In the genomic region with DNA sequence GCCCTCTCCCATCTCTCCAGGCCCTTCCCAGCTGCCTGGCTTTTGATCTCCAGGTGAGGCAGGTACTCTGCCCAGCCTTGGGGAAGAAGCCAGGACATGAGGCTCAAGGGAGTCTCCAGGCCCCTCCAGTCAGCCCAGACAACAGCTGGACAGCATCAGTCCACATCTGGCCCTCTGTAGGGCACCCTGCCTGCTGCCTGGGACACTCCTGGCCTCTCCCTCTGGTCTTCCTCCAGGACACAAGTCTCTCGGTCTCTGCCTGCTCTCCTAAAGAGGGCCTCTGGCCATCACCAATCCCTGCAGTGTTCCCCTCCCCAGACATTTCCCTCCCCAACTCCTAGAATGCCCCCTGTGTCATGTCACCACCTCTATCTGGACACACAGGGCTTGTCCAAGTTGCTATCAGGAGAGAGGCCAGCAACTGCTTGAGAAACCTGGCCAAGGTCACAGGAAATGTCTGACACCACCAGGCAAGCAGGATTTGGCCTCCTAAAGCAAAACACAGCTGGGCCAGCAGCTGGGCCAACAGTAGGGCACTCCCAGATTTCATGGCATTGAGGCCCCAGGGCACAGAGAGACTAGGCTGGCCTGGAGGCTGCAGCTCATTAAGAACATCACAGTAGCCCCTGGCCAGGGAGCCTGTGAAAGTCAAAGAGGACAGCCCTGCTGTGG, we compare ENCODE assay signal across 1 cellular context.
TF ChIP-seq lines count a peak whose summit lies in the region.

No MANE protein-coding gene starts in this region.

TF ChIP-seq in HCT116, 20 proteins besides CTCF, POLR2A, EP300 and RAD21 (continued from another document):
- TF ChIP-seq, protein P1, sequence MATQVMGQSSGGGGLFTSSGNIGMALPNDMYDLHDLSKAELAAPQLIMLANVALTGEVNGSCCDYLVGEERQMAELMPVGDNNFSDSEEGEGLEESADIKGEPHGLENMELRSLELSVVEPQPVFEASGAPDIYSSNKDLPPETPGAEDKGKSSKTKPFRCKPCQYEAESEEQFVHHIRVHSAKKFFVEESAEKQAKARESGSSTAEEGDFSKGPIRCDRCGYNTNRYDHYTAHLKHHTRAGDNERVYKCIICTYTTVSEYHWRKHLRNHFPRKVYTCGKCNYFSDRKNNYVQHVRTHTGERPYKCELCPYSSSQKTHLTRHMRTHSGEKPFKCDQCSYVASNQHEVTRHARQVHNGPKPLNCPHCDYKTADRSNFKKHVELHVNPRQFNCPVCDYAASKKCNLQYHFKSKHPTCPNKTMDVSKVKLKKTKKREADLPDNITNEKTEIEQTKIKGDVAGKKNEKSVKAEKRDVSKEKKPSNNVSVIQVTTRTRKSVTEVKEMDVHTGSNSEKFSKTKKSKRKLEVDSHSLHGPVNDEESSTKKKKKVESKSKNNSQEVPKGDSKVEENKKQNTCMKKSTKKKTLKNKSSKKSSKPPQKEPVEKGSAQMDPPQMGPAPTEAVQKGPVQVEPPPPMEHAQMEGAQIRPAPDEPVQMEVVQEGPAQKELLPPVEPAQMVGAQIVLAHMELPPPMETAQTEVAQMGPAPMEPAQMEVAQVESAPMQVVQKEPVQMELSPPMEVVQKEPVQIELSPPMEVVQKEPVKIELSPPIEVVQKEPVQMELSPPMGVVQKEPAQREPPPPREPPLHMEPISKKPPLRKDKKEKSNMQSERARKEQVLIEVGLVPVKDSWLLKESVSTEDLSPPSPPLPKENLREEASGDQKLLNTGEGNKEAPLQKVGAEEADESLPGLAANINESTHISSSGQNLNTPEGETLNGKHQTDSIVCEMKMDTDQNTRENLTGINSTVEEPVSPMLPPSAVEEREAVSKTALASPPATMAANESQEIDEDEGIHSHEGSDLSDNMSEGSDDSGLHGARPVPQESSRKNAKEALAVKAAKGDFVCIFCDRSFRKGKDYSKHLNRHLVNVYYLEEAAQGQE (IDR thresholded peaks at IDR 0.05; ENCODE audit: low read depth) = no peak
- TF ChIP-seq ZFX (IDR thresholded peaks at IDR 0.05) = no peak
- TF ChIP-seq, protein P2, sequence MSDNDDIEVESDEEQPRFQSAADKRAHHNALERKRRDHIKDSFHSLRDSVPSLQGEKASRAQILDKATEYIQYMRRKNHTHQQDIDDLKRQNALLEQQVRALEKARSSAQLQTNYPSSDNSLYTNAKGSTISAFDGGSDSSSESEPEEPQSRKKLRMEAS (IDR thresholded peaks at IDR 0.05) = no peak
- TF ChIP-seq, protein P3, sequence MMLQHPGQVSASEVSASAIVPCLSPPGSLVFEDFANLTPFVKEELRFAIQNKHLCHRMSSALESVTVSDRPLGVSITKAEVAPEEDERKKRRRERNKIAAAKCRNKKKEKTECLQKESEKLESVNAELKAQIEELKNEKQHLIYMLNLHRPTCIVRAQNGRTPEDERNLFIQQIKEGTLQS (IDR thresholded peaks at IDR 0.05) = no peak
